ENCODE assay signal across 1 cellular context in the genomic region with DNA sequence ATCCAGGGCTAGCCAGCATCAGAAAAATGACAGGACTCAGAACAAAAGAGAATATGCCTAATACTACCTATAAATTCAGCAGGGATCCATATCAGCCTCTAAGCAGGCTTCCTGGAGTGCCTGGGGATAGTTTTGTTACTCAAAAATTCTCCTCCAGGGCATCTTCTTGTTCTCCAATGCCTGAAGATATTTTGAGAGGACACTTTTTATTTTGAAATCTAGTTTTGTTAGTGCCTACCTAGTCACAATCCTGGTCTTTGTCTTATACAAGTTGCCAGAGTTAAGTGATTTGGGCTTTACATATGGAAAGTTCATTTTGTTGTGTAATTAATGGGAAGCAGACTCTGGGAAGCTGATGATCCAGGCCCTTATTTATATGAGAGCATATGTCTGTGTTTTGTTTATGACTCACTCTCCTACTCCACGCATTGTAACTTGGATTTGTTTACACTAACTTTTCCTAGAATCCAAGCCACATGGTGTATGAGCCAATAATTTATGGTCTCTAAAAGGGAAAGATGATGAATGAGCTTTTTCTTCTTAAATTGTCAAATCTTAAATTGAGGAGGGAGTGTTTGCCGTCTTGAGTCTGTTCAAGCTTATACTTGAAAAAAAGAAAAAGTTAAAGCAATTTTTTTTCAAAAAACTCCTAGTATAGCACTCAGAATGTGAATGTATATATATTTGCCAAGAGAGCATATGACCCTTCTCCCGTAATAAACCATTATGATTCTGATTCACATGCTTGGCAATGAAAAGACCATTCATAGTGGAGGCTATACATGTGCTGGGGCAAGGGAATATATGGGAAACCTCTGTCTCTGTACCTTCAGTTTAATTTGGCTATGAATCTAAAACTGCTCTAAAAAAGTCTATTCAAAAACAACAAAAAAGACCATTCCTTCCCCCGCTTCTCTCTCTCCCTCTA.
TF ChIP-seq lines count a peak whose summit lies in the region.

No MANE protein-coding gene starts in this region.

TF ChIP-seq in HEK293, 187 proteins besides CTCF, POLR2A, EP300 and RAD21 (continued from another document):
- TF ChIP-seq ZNF521 (tag by site-specific recombination; IDR thresholded peaks at IDR 0.05) (no peak), ZNF501 (tag by site-specific recombination; IDR thresholded peaks at IDR 0.05) (no peak), ZNF416 (tag by site-specific recombination; IDR thresholded peaks at IDR 0.05) (no peak), ZNF510 (tag by site-specific recombination; IDR thresholded peaks at IDR 0.05; ENCODE audit: insufficient replicate concordance) (no peak), SCRT1 (tag by site-specific recombination; IDR thresholded peaks at IDR 0.05; ENCODE audit: borderline replicate concordance) (no peak), ZNF280C (tag by site-specific recombination; IDR thresholded peaks at IDR 0.05) (no peak), ZNF692 (tag by site-specific recombination; IDR thresholded peaks at IDR 0.05) (peak; percentile 69), ZNF433 (tag by site-specific recombination; IDR thresholded peaks at IDR 0.05; ENCODE audit: low read depth) (no peak), ZNF48 (tag by site-specific recombination; IDR thresholded peaks at IDR 0.05) (no peak), OSR2 (tag by site-specific recombination; IDR thresholded peaks at IDR 0.05) (peak; percentile 79), ZNF175 (tag by site-specific recombination; IDR thresholded peaks at IDR 0.05) (no peak), ZNF654 (tag by site-specific recombination; IDR thresholded peaks at IDR 0.05; ENCODE audit: low read depth) (peak; percentile 19), ZBTB7A (tag by site-specific recombination; IDR thresholded peaks at IDR 0.05; ENCODE audit: low read depth) (no peak)
- TF ChIP-seq, protein P1, sequence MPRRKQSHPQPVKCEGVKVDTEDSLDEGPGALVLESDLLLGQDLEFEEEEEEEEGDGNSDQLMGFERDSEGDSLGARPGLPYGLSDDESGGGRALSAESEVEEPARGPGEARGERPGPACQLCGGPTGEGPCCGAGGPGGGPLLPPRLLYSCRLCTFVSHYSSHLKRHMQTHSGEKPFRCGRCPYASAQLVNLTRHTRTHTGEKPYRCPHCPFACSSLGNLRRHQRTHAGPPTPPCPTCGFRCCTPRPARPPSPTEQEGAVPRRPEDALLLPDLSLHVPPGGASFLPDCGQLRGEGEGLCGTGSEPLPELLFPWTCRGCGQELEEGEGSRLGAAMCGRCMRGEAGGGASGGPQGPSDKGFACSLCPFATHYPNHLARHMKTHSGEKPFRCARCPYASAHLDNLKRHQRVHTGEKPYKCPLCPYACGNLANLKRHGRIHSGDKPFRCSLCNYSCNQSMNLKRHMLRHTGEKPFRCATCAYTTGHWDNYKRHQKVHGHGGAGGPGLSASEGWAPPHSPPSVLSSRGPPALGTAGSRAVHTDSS (tag by site-specific recombination; IDR thresholded peaks at IDR 0.05): 0 out of 2 replicates have a peak, but pooled peaks have one; percentile 19
